ENCODE assay signal across 26 cellular contexts in genomic region chr2:98390571-98391476, GRCh38. TPM values are rescaled to one million over a fixed set of nuclear protein-coding genes. Genes with fewer than 3 reads are reported as not detected.
"Had no signal": no experiment of that assay in that cellular context is flagged by ENCODE, and none has a peak within 500 bp of the region (broad histone marks: within the 10 kb centered on the region; RNA-seq: fewer than 3 reads in every experiment).

No MANE protein-coding gene starts in this region.

- H3K27me3 Mint-ChIP-seq: activated CD4-positive, alpha-beta memory T cell treated with anti-CD3 and anti-CD28 coated beads for 36 hours; activated naive CD4-positive, alpha-beta T cell treated with anti-CD3 and anti-CD28 coated beads, Interleukin-2, amount 50 U/mL, for 24 hours had no signal

- H3K4me1 Mint-ChIP-seq: activated CD4-positive, alpha-beta T cell treated with anti-CD3 and anti-CD28 coated beads, Interleukin-2, amount 10 ng/mL, durations not matched to agents 7 days and 5 days; activated naive CD4-positive, alpha-beta T cell treated with anti-CD3 and anti-CD28 coated beads, Interleukin-2, amount 50 U/mL, for 24 hours had no signal

- H3K36me3 ChIP-seq: ascending aorta, MG63 had no signal

- H3K4me3 Mint-ChIP-seq: activated CD4-positive, alpha-beta memory T cell treated with anti-CD3 and anti-CD28 coated beads for 36 hours; activated CD4-positive, alpha-beta T cell treated with anti-CD3 and anti-CD28 coated beads, Interleukin-2, amount 10 ng/mL, durations not matched to agents 7 days and 5 days; activated naive CD4-positive, alpha-beta T cell treated with anti-CD3 and anti-CD28 coated beads, Interleukin-2, amount 50 U/mL, for 24 hours; activated T-cell treated with anti-CD3 and anti-CD28 coated beads, Interleukin-2, amount 50 U/mL, for 72 hours; T-cell had no signal

- H3K4me3 ChIP-seq: ascending aorta, body of pancreas, MG63 had no signal

- ATAC-seq: activated T-cell treated with anti-CD3 and anti-CD28 coated beads, Interleukin-2, amount 50 U/mL, for 72 hours; body of pancreas; T-cell had no signal

- H3K9me3 ChIP-seq: ascending aorta, body of pancreas, MG63 had no signal

- H3K36me3 Mint-ChIP-seq: activated CD4-positive, alpha-beta memory T cell treated with anti-CD3 and anti-CD28 coated beads for 36 hours; activated naive CD4-positive, alpha-beta T cell treated with anti-CD3 and anti-CD28 coated beads, Interleukin-2, amount 50 U/mL, for 24 hours; T-cell had no signal

- DNase-seq: activated CD4-positive, alpha-beta memory T cell treated with anti-CD3 and anti-CD28 coated beads for 36 hours; activated CD4-positive, alpha-beta T cell treated with anti-CD3 and anti-CD28 coated beads, Interleukin-2, amount 10 ng/mL, durations not matched to agents 7 days and 5 days; activated CD4-positive, CD25-positive, alpha-beta regulatory T cell; activated naive CD4-positive, alpha-beta T cell; activated T-cell treated with anti-CD3 and anti-CD28 coated beads, Interleukin-2, amount 50 U/mL, for 72 hours; amniotic stem cell; body of pancreas; MG63; MV-4-11; NCI-H1092 treated with DMSO at 0.1 percent for 48 hours; NCI-H1417 treated with DMSO at 0.1 percent for 48 hours; NCI-H1694; NCI-H2029; NCI-H2107; NCI-H345; NCI-H510A; NCI-H526 treated with DMSO at 0.1 percent for 48 hours; SHP77 treated with DMSO at 0.1 percent for 48 hours; T-cell had no signal

- H3K4me1 ChIP-seq: ascending aorta, body of pancreas had no signal

- H3K27me3 ChIP-seq: ascending aorta, body of pancreas, MG63 had no signal

- H3K27ac Mint-ChIP-seq: activated CD4-positive, alpha-beta memory T cell treated with anti-CD3 and anti-CD28 coated beads for 36 hours; activated CD4-positive, alpha-beta T cell treated with anti-CD3 and anti-CD28 coated beads, Interleukin-2, amount 10 ng/mL, durations not matched to agents 7 days and 5 days; activated naive CD4-positive, alpha-beta T cell treated with anti-CD3 and anti-CD28 coated beads, Interleukin-2, amount 50 U/mL, for 24 hours; activated T-cell treated with anti-CD3 and anti-CD28 coated beads, Interleukin-2, amount 50 U/mL, for 72 hours; activated T-helper 2 cell treated with anti-CD3 and anti-CD28 coated beads, Interferon-gamma antibody, Interleukin-2, Interleukin-4, amounts not matched to agents 10 μg/mL and 5 μg/mL and 100 μg/mL, durations not matched to agents 14 hours and 24 hours and 36 hours; T-cell had no signal

- H3K27ac ChIP-seq: ascending aorta, body of pancreas, VCaP had no signal

- H3K9me3 Mint-ChIP-seq: activated CD4-positive, alpha-beta memory T cell treated with anti-CD3 and anti-CD28 coated beads for 36 hours; activated CD4-positive, alpha-beta T cell treated with anti-CD3 and anti-CD28 coated beads, Interleukin-2, amount 10 ng/mL, durations not matched to agents 7 days and 5 days; activated naive CD4-positive, alpha-beta T cell treated with anti-CD3 and anti-CD28 coated beads, Interleukin-2, amount 50 U/mL, for 24 hours; activated T-cell treated with anti-CD3 and anti-CD28 coated beads, Interleukin-2, amount 50 U/mL, for 72 hours; activated T-helper 2 cell treated with anti-CD3 and anti-CD28 coated beads, Interferon-gamma antibody, Interleukin-2, Interleukin-4, amounts not matched to agents 10 μg/mL and 5 μg/mL and 100 μg/mL, durations not matched to agents 14 hours and 24 hours and 36 hours; T-cell had no signal

RNA-seq across cellular contexts. Expression of gene CNGA3, which starts 44.6 kb away (rescaled TPM):
- total RNA-seq: activated CD4-positive, alpha-beta memory T cell treated with anti-CD3 and anti-CD28 coated beads for 36 hours; activated CD4-positive, alpha-beta T cell treated with anti-CD3 and anti-CD28 coated beads, Interleukin-2, amount 10 ng/mL, durations not matched to agents 7 days and 5 days; activated T-cell treated with anti-CD3 and anti-CD28 coated beads, Interleukin-2, amount 50 U/mL, for 72 hours; activated T-helper 2 cell treated with anti-CD3 and anti-CD28 coated beads, Interferon-gamma antibody, Interleukin-2, Interleukin-4, amounts not matched to agents 10 μg/mL and 5 μg/mL and 100 μg/mL, durations not matched to agents 14 hours and 24 hours and 36 hours; ascending aorta; bronchial epithelial cell; SK-MEL-5; T-cell; T-helper 2 cell treated with Interferon-gamma antibody and Interleukin-4, amounts not matched to agents 100 ng/mL and 5 ng/mL, for 36 hours had no signal
